1 cellular context compared by ENCODE assay signal in the genomic region with DNA sequence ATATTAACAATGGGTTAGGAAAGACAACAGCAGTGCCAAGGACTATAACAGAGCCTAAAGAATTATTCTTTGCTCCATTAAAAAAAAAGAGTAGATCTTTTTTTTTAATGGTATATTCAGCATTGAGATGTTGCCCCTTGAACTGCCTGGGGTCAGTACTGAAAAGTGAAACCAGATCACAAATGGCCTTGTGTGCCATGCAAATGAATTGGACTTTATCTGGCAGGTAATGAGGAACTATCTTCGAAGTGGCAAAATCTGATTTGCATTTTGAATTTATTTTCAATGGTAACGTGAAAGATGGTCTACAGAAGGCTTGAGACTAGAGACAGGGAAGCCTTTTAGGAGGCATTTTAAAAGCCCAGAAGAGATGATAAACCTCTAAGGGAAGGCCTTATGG.
TF ChIP-seq lines count a peak whose summit lies in the region.

No MANE protein-coding gene starts in this region.

TF ChIP-seq in GM23338, 12 proteins besides CTCF, POLR2A, EP300 and RAD21 (continued from another document):
- TF ChIP-seq NANOG (IDR thresholded peaks at IDR 0.05; ENCODE audit: borderline replicate concordance) = no peak
- TF ChIP-seq JUNB (IDR thresholded peaks at IDR 0.05; ENCODE audit: unreplicated experiment) = no peak
